ENCODE assay signal across 8 cellular contexts in genomic region chr6:11172501-11173337, GRCh38. TPM values are rescaled to one million over a fixed set of nuclear protein-coding genes. Genes with fewer than 3 reads are reported as not detected.
DNase-seq lines count a peak whose midpoint lies in the region; ATAC-seq and TF ChIP-seq lines count a peak whose summit lies in the region.

No MANE protein-coding gene starts in this region.

- no peaks in the 10 kb centered on the region for H3K4me1 ChIP-seq in colonic mucosa

- no peak overlapping the region for H3K27ac ChIP-seq in colonic mucosa

- no peak for ATAC-seq in HG02870 (IDR thresholded peaks at IDR 0.05; ENCODE audit: unreplicated experiment)

- H3K27me3 ChIP-seq in colonic mucosa = no peaks in the 10 kb centered on the region

- peak overlapping the region in 1 of 2 donors; percentile 22 for H3K9ac ChIP-seq in colonic mucosa (ENCODE audit: low read depth in 2 of 2, low read length in 2 of 2)

- DNase-seq in NK-92 treated with Interleukin-12 subunit alpha and Interleukin-12 subunit beta, amount 100 ng/mL, for 24 hours (lab: John Stamatoyannopoulos, UW) = peak; percentile 34
- DNase-seq in NK-92 (lab: John Stamatoyannopoulos, UW; ENCODE audit: unreplicated experiment) (no peak), NCI-H1694 (lab: John Stamatoyannopoulos, UW) (peak; percentile 52), colonic mucosa (peak; percentile 84), lung microvascular endothelial cell (ENCODE audit: low read depth in 2 of 2) (peak; percentile 62 to 77)
- peak; percentile 83 for DNase-seq in activated CD4-positive, alpha-beta T cell treated with anti-CD3 and anti-CD28 coated beads for 48 hours
- peak; percentile 36 to 52 for DNase-seq in stimulated activated CD8-positive, alpha-beta memory T cell treated with anti-CD3 and anti-CD28 coated beads, Interleukin-15, amount 100 ng/mL, for 4 hours (ENCODE audit: low read depth in 2 of 2)

- peak; percentile 90 for TF ChIP-seq CTCF in colonic mucosa (IDR thresholded peaks at IDR 0.05)

- H3K4me3 ChIP-seq in colonic mucosa = no peak overlapping the region

- no peaks in the 10 kb centered on the region for H3K36me3 ChIP-seq in colonic mucosa

- intact Hi-C loops in colonic mucosa (cut with DNase I) = loop anchor here (10.0 kb wide), 2 partner anchors 272 to 322 kb away; no protein-coding TSS in a partner anchor

- H3K9me3 ChIP-seq in colonic mucosa = no peaks in the 10 kb centered on the region

RNA-seq across cellular contexts. Expression of gene NEDD9, which starts 59.7 kb away (rescaled TPM):
- 10 to 100 TPM; 43.4 to 73.1 TPM for total RNA-seq in colonic mucosa
- total RNA-seq in lung microvascular endothelial cell = 70.2 and 177 TPM in 2 replicates
